1 cellular context compared by ENCODE assay signal in genomic region chr2:30310411-30310810, GRCh38.
A peak's percentile ranks its signal among the peaks of the same experiment; 100 is the strongest.
TF ChIP-seq lines count a peak whose summit lies in the region.

No MANE protein-coding gene starts in this region.

TF ChIP-seq in K562, 482 proteins besides CTCF, POLR2A, EP300 and RAD21 (continued from another document):
- TF ChIP-seq ZBTB12 (CRISPR knock-in tag; IDR thresholded peaks at IDR 0.05), result no peak
- no peak for TF ChIP-seq ZNF23 (CRISPR knock-in tag; IDR thresholded peaks at IDR 0.05)
- TF ChIP-seq RCOR1 (IDR thresholded peaks at IDR 0.05; ENCODE audit: borderline replicate concordance in 1 of 2, low read depth in 2 of 2, low read length in 2 of 2), result peak in 1 of 2 experiments; percentile 33; a peak in 1 of 4 replicates
- no peak for TF ChIP-seq HES1 (IDR thresholded peaks at IDR 0.05; ENCODE audit: low read depth)
- no peak for TF ChIP-seq MTA3 (IDR thresholded peaks at IDR 0.05; ENCODE audit: borderline replicate concordance)
- peak; percentile 41; the same call in 1 of the 2 replicates for TF ChIP-seq CBFA2T3 (IDR thresholded peaks at IDR 0.05)
- TF ChIP-seq ZNF583 (CRISPR knock-in tag; IDR thresholded peaks at IDR 0.05), result no peak
- TF ChIP-seq ZFP36 (IDR thresholded peaks at IDR 0.05; ENCODE audit: low read depth, low read length, partially characterized antibody), result no peak
- no peak for TF ChIP-seq HNRNPUL1 (IDR thresholded peaks at IDR 0.05; ENCODE audit: low read length)
- TF ChIP-seq HNRNPL (IDR thresholded peaks at IDR 0.05; ENCODE audit: low read depth, low read length), result no peak
- TF ChIP-seq E4F1 (CRISPR knock-in tag; IDR thresholded peaks at IDR 0.05; ENCODE audit: borderline replicate concordance), result no peak
- TF ChIP-seq ARID1B (IDR thresholded peaks at IDR 0.05), result peak; percentile 9; the same call in 1 of the 2 replicates
- no peak for TF ChIP-seq MIER1 (IDR thresholded peaks at IDR 0.05; ENCODE audit: low read depth)
